9 cellular contexts compared by ENCODE assay signal in genomic region chr12:89663577-89664357, GRCh38. TPM values are rescaled to one million over a fixed set of nuclear protein-coding genes. Genes with fewer than 3 reads are reported as not detected.
A peak's percentile ranks its signal among the peaks of the same experiment; 100 is the strongest.
DNase-seq lines count a peak whose midpoint lies in the region; ATAC-seq, FAIRE-seq and TF ChIP-seq lines count a peak whose summit lies in the region.
"Had no signal": no experiment of that assay in that cellular context is flagged by ENCODE, and none has a peak within 500 bp of the region (broad histone marks: within the 10 kb centered on the region; RNA-seq: fewer than 3 reads in every experiment).

No MANE protein-coding gene starts in this region.

- no peak for TF ChIP-seq CTCF in fibroblast of pulmonary artery (IDR thresholded peaks at IDR 0.05; ENCODE audit: low read length, missing control alignments)
- no peak for TF ChIP-seq CTCF in glutamatergic neuron (IDR thresholded peaks at IDR 0.05; ENCODE audit: partially characterized antibody, unreplicated experiment)

- peaks cover 12% of the 10 kb centered on the region for H3K36me3 Mint-ChIP-seq in CD4-positive, CD25-positive, alpha-beta regulatory T cell
- H3K36me3 Mint-ChIP-seq in glutamatergic neuron (ENCODE audit: unreplicated experiment): peaks cover 8% of the 10 kb centered on the region

- H3K27me3 ChIP-seq in CD4-positive, CD25-positive, alpha-beta regulatory T cell (ENCODE audit: control insufficient read depth, insufficient read depth, low read length): no peaks in the 10 kb centered on the region
- H3K27me3 ChIP-seq: heart right ventricle had no signal

- FAIRE-seq in GM19239 (lab: Jason Lieb, UNC): peak; percentile 88

- H3K4me1 Mint-ChIP-seq in CD4-positive, CD25-positive, alpha-beta regulatory T cell: peaks cover 58 to 82% (median 72%) of the 10 kb centered on the region in 4 donors
- peaks cover 18% of the 10 kb centered on the region for H3K4me1 Mint-ChIP-seq in glutamatergic neuron (ENCODE audit: low read depth, unreplicated experiment)

- DNase-seq in CD4-positive, CD25-positive, alpha-beta regulatory T cell: peak in 1 of 3 donors; percentile 57
- DNase-seq in GM19239 (ENCODE audit: insufficient read length, low spot score): no peak
- DNase-seq in fibroblast of pulmonary artery (ENCODE audit: low read depth): peak; percentile 13
- no peak for DNase-seq in NCI-H1436 treated with DMSO at 0.1 percent for 48 hours (lab: John Stamatoyannopoulos, UW)
- no peak for DNase-seq in hypothalamus (lab: John Stamatoyannopoulos, UW)
- DNase-seq in glutamatergic neuron: no peak
- DNase-seq: heart right ventricle had no signal

- peak overlapping the region in 2 of 3 donors; percentile 10 to 69 for H3K27ac Mint-ChIP-seq in CD4-positive, CD25-positive, alpha-beta regulatory T cell
- H3K27ac Mint-ChIP-seq in glutamatergic neuron (ENCODE audit: unreplicated experiment): no peak overlapping the region

- ATAC-seq in CD4-positive, CD25-positive, alpha-beta regulatory T cell (ENCODE audit: low read depth in 2 of 2): peak; percentile 61 to 62
- ATAC-seq in HG03108 (IDR thresholded peaks at IDR 0.05; ENCODE audit: unreplicated experiment) (peak; percentile 67), SK-N-SH treated with all-trans-retinoic acid at 6 μM for 48 hours (peak; percentile 78)

- peaks cover 52% of the 10 kb centered on the region for H3K4me1 ChIP-seq in CD4-positive, CD25-positive, alpha-beta regulatory T cell (ENCODE audit: control insufficient read depth, insufficient read depth, low read length, poor library complexity, severe bottlenecking)

- H3K9me3 Mint-ChIP-seq in CD4-positive, CD25-positive, alpha-beta regulatory T cell: no peaks in the 10 kb centered on the region
- no peaks in the 10 kb centered on the region for H3K9me3 Mint-ChIP-seq in glutamatergic neuron (ENCODE audit: unreplicated experiment)

- H3K27me3 Mint-ChIP-seq in CD4-positive, CD25-positive, alpha-beta regulatory T cell: no peaks in the 10 kb centered on the region
- H3K27me3 Mint-ChIP-seq in glutamatergic neuron (ENCODE audit: unreplicated experiment): no peaks in the 10 kb centered on the region

- no peaks in the 10 kb centered on the region for H3K9me3 ChIP-seq in CD4-positive, CD25-positive, alpha-beta regulatory T cell (ENCODE audit: control insufficient read depth in 2 of 2, low read length in 2 of 2)
- H3K9me3 ChIP-seq: heart right ventricle had no signal

- H3K4me3 ChIP-seq in CD4-positive, CD25-positive, alpha-beta regulatory T cell (ENCODE audit: low read depth, low read length): peak overlapping the region; percentile 61
- H3K4me3 ChIP-seq in fibroblast of pulmonary artery (replicated peaks; ENCODE audit: low read depth, low read length): no peak overlapping the region
- H3K4me3 ChIP-seq: heart right ventricle had no signal

- peak overlapping the region; percentile 12 to 72 (median 46) for H3K4me3 Mint-ChIP-seq in CD4-positive, CD25-positive, alpha-beta regulatory T cell
- no peak overlapping the region for H3K4me3 Mint-ChIP-seq in glutamatergic neuron (ENCODE audit: unreplicated experiment)

- peaks cover 2% of the 10 kb centered on the region for H3K36me3 ChIP-seq in CD4-positive, CD25-positive, alpha-beta regulatory T cell (ENCODE audit: control insufficient read depth, insufficient read depth, low read length)
- H3K36me3 ChIP-seq: heart right ventricle had no signal

- H3K27ac ChIP-seq in CD4-positive, CD25-positive, alpha-beta regulatory T cell (ENCODE audit: insufficient read depth, low read length, poor library complexity, severe bottlenecking): peak overlapping the region; percentile 6

TF ChIP-seq in SK-N-SH treated with all-trans-retinoic acid at 6 μM for 48 hours, 23 proteins besides CTCF, POLR2A, EP300 and RAD21:
- TF ChIP-seq, protein P1, sequence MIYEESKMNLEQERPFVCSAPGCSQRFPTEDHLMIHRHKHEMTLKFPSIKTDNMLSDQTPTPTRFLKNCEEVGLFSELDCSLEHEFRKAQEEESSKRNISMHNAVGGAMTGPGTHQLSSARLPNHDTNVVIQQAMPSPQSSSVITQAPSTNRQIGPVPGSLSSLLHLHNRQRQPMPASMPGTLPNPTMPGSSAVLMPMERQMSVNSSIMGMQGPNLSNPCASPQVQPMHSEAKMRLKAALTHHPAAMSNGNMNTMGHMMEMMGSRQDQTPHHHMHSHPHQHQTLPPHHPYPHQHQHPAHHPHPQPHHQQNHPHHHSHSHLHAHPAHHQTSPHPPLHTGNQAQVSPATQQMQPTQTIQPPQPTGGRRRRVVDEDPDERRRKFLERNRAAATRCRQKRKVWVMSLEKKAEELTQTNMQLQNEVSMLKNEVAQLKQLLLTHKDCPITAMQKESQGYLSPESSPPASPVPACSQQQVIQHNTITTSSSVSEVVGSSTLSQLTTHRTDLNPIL (CRISPR knock-in tag; IDR thresholded peaks at IDR 0.05; ENCODE audit: low read depth): no peak
- TF ChIP-seq ISL1 (CRISPR knock-in tag; IDR thresholded peaks at IDR 0.05) (peak; percentile 59), TCF4 (CRISPR knock-in tag; IDR thresholded peaks at IDR 0.05; ENCODE audit: borderline replicate concordance) (peak; percentile 73)
TF ChIP-seq in SK-N-SH treated with all-trans-retinoic acid at 6 μM for 48 hours: peak in this region for 2.

RNA-seq across cellular contexts. Expression of gene ATP2B1, which starts 44.9 kb away (rescaled TPM):
- 189 TPM for total RNA-seq in CD4-positive, CD25-positive, alpha-beta regulatory T cell
- polyA plus RNA-seq in CD4-positive, CD25-positive, alpha-beta regulatory T cell: 10 to 100 TPM; 51.1 to 78.6 (median 66.4) TPM
- total RNA-seq in glutamatergic neuron (ENCODE audit: unreplicated experiment): 61.2 TPM
